ENCODE assay signal across 1 cellular context in the genomic region with DNA sequence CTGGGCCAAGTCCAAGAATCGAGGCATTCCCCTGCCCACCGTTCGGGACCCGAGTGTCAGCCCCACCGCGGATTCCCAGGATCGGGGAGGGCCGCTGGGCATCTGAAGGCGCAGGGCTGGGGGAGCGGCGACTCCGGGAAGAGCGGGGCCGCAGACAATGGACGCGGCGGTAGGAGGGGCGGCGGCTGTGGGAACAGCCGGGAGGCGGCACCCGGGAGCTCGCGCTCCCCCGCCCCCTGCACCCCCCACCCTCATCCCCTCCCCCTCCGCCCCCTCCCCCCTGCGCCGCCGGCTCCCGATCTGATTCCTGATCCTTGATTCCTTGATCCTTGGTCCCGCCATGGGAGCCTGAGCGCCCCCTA.
TF ChIP-seq lines count a peak whose summit lies in the region.

A gene (plus strand): TSS at position 281 of the 362 bp plus-strand sequence. CDS start 15,274 bp downstream, outside the sequence.

TF ChIP-seq in SK-N-SH treated with all-trans-retinoic acid at 6 μM for 48 hours, 23 proteins besides CTCF, POLR2A, EP300 and RAD21 (continued from another document):
- TF ChIP-seq, protein P1, sequence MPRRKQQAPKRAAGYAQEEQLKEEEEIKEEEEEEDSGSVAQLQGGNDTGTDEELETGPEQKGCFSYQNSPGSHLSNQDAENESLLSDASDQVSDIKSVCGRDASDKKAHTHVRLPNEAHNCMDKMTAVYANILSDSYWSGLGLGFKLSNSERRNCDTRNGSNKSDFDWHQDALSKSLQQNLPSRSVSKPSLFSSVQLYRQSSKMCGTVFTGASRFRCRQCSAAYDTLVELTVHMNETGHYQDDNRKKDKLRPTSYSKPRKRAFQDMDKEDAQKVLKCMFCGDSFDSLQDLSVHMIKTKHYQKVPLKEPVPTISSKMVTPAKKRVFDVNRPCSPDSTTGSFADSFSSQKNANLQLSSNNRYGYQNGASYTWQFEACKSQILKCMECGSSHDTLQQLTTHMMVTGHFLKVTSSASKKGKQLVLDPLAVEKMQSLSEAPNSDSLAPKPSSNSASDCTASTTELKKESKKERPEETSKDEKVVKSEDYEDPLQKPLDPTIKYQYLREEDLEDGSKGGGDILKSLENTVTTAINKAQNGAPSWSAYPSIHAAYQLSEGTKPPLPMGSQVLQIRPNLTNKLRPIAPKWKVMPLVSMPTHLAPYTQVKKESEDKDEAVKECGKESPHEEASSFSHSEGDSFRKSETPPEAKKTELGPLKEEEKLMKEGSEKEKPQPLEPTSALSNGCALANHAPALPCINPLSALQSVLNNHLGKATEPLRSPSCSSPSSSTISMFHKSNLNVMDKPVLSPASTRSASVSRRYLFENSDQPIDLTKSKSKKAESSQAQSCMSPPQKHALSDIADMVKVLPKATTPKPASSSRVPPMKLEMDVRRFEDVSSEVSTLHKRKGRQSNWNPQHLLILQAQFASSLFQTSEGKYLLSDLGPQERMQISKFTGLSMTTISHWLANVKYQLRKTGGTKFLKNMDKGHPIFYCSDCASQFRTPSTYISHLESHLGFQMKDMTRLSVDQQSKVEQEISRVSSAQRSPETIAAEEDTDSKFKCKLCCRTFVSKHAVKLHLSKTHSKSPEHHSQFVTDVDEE (CRISPR knock-in tag; IDR thresholded peaks at IDR 0.05): peak; percentile 41; the same call in 1 of the 2 replicates
- TF ChIP-seq, protein P2, sequence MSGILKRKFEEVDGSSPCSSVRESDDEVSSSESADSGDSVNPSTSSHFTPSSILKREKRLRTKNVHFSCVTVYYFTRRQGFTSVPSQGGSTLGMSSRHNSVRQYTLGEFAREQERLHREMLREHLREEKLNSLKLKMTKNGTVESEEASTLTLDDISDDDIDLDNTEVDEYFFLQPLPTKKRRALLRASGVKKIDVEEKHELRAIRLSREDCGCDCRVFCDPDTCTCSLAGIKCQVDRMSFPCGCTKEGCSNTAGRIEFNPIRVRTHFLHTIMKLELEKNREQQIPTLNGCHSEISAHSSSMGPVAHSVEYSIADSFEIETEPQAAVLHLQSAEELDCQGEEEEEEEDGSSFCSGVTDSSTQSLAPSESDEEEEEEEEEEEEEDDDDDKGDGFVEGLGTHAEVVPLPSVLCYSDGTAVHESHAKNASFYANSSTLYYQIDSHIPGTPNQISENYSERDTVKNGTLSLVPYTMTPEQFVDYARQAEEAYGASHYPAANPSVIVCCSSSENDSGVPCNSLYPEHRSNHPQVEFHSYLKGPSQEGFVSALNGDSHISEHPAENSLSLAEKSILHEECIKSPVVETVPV (CRISPR knock-in tag; IDR thresholded peaks at IDR 0.05): no peak
- TF ChIP-seq TOX (CRISPR knock-in tag; IDR thresholded peaks at IDR 0.05; ENCODE audit: borderline replicate concordance) (no peak), ZNF8 (CRISPR knock-in tag; IDR thresholded peaks at IDR 0.05) (no peak), ZNF565 (CRISPR knock-in tag; conservative IDR thresholded peaks at IDR 0.05; ENCODE audit: low read depth) (no peak), ZFP30 (CRISPR knock-in tag; IDR thresholded peaks at IDR 0.05) (no peak)
